Comparison of ENCODE assay signal across 11 cellular contexts in the genomic region with DNA sequence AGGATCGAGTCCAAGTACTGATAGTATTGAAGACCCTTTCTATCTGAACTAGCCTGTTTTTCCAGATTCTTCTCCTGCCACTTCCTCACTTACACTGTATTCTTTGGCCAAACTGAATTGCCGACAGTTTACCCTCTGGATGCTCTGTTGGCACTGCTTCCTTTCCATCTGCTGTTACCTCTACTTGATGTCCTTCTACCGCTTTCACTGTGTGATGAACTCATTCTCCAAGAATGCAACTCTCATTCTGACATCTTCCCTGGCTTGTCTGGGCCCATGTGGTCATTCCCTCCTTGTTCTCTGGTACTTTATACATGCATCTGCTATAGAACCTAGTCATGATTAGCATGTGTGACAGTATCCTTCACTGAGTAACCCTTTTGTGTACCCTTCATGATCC. TPM values are rescaled to one million over a fixed set of nuclear protein-coding genes. Genes with fewer than 3 reads are reported as not detected.
A peak's percentile ranks its signal among the peaks of the same experiment; 100 is the strongest.
DNase-seq lines count a peak whose midpoint lies in the region; ATAC-seq and TF ChIP-seq lines count a peak whose summit lies in the region.
"Had no signal": no experiment of that assay in that cellular context is flagged by ENCODE, and none has a peak within 500 bp of the region (broad histone marks: within the 10 kb centered on the region; RNA-seq: fewer than 3 reads in every experiment).

No MANE protein-coding gene starts in this region.

- no peak overlapping the region for H3K4me3 Mint-ChIP-seq in mesothelial cell of epicardium
- H3K4me3 Mint-ChIP-seq: activated naive CD4-positive, alpha-beta T cell treated with anti-CD3 and anti-CD28 coated beads for 36 hours; T-helper 1 cell treated with Interleukin-12 subunit alpha and Interleukin-12 subunit beta and Interleukin-4 antibody, amounts not matched to agents 30 μg/mL and 1 μg/mL, for 36 hours had no signal

- H3K9me3 Mint-ChIP-seq in mesothelial cell of epicardium, result no peaks in the 10 kb centered on the region
- H3K9me3 Mint-ChIP-seq: activated naive CD4-positive, alpha-beta T cell treated with anti-CD3 and anti-CD28 coated beads for 36 hours; T-helper 1 cell treated with Interleukin-12 subunit alpha and Interleukin-12 subunit beta and Interleukin-4 antibody, amounts not matched to agents 30 μg/mL and 1 μg/mL, for 36 hours had no signal

- H3K27me3 Mint-ChIP-seq in mesothelial cell of epicardium (ENCODE audit: low read depth), result no peaks in the 10 kb centered on the region

- no peak for TF ChIP-seq CTCF in cardiac fibroblast (IDR thresholded peaks at IDR 0.05; ENCODE audit: low read depth, low read length)
- TF ChIP-seq CTCF in mesothelial cell of epicardium (IDR thresholded peaks at IDR 0.05; ENCODE audit: unreplicated experiment), result no peak

- H3K27ac Mint-ChIP-seq in mesothelial cell of epicardium, result peak overlapping the region; percentile 74
- H3K27ac Mint-ChIP-seq: T-helper 1 cell treated with Interleukin-12 subunit alpha and Interleukin-12 subunit beta and Interleukin-4 antibody, amounts not matched to agents 30 μg/mL and 1 μg/mL, for 36 hours had no signal

- no peak overlapping the region for H3K4me3 ChIP-seq in cardiac fibroblast (replicated peaks in 1 of 2; ENCODE audit: low read depth in 2 of 2, low read length in 2 of 2)

- DNase-seq in DMS53 treated with DMSO at 0.1 percent for 48 hours (lab: John Stamatoyannopoulos, UW; ENCODE audit: unreplicated experiment) (peak; percentile 6), LHCN-M2 (ENCODE audit: low read depth) (peak; percentile 81), cardiac fibroblast (ENCODE audit: low read depth in 2 of 2) (peak; percentile 40 to 84), mesothelial cell of epicardium (ENCODE audit: low spot score in 2 of 2, unreplicated experiment in 2 of 2) (no peak), DMS79 treated with DMSO at 0.1 percent for 48 hours (lab: John Stamatoyannopoulos, UW) (no peak)
- DNase-seq: activated naive CD4-positive, alpha-beta T cell treated with anti-CD3 and anti-CD28 coated beads for 36 hours; NCI-H1417 had no signal

- H3K36me3 Mint-ChIP-seq in mesothelial cell of epicardium, result peaks cover 5% of the 10 kb centered on the region

- no peak for ATAC-seq in HG02678 (IDR thresholded peaks at IDR 0.05; ENCODE audit: unreplicated experiment)
- ATAC-seq in HG02610 (IDR thresholded peaks at IDR 0.05; ENCODE audit: unreplicated experiment), result no peak
- ATAC-seq in GM21526 (IDR thresholded peaks at IDR 0.05; ENCODE audit: low FRiP score, unreplicated experiment), result no peak

- H3K4me1 Mint-ChIP-seq in mesothelial cell of epicardium, result peaks cover 43% of the 10 kb centered on the region

RNA-seq across cellular contexts. Expression of gene RPRD1B, which starts 16.3 kb away (rescaled TPM):
- total RNA-seq in LHCN-M2 (2014; rRNA removed), result 15.8 and 21.3 TPM in 2 replicates
- 8.6 TPM for polyA plus RNA-seq in LHCN-M2 (2012)
- total RNA-seq in mesothelial cell of epicardium, result 47.8 to 52.7 TPM (median 48.4 TPM) in 3 replicates

RNA-seq across cellular contexts. Expression of gene TTI1, which starts 16.5 kb away (rescaled TPM):
- total RNA-seq in LHCN-M2 (2014; rRNA removed), result 33.5 and 35.3 TPM in 2 replicates
- 10.4 TPM for polyA plus RNA-seq in LHCN-M2 (2012)
- 33.2 to 33.7 TPM (median 33.6 TPM) in 3 replicates for total RNA-seq in mesothelial cell of epicardium

Comparison
In these comparisons a context has a peak if more than half of its experiments do, and no peak if none do; other contexts are left out.
1. DNase-seq: peak in DMS53 treated with DMSO at 0.1 percent for 48 hours (single experiment), LHCN-M2 (single experiment) and cardiac fibroblast (2 of 2); none in mesothelial cell of epicardium (0 of 2) and DMS79 treated with DMSO at 0.1 percent for 48 hours (single experiment).